22 cellular contexts compared by ENCODE assay signal in the genomic region with DNA sequence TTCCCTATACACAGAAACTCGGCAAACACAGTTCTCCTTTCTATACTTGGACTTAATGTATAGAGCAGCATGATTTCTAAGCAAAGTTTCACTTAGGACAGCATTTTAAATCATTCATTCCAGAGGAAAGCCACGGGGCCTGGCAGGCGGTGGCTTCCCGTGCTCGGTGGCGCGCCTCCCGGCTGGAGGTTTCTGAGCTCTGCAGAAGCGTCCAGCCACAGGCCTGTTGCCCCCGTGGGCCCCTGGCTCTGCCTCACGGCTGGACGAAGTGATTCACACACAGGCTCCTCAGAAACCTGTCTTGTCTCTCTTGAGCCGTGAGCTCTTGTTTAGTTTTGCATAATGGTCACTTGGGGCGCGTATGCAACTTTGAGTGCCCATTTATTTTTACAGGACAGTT. TPM values are rescaled to one million over a fixed set of nuclear protein-coding genes. Genes with fewer than 3 reads are reported as not detected.
DNase-seq lines count a peak whose midpoint lies in the region; ATAC-seq and TF ChIP-seq lines count a peak whose summit lies in the region.
"Had no signal": no experiment of that assay in that cellular context is flagged by ENCODE, and none has a peak within 500 bp of the region (broad histone marks: within the 10 kb centered on the region; RNA-seq: fewer than 3 reads in every experiment).

No MANE protein-coding gene starts in this region.

- H3K27ac ChIP-seq in left ventricle myocardium inferior (replicated peaks) (no peak overlapping the region), lower lobe of right lung (no peak overlapping the region)
- H3K27ac ChIP-seq: A549, BLaER1, GM23248, Peyer's patch had no signal

- H3K36me3 ChIP-seq in left ventricle myocardium inferior (peaks cover 98% of the 10 kb centered on the region), lower lobe of right lung (peaks cover 88% of the 10 kb centered on the region)

- no peak overlapping the region for H3K4me3 Mint-ChIP-seq in activated naive CD8-positive, alpha-beta T cell treated with anti-CD3 and anti-CD28 coated beads, Interleukin-2, amount 10 ng/mL, durations not matched to agents 7 days and 5 days
- H3K4me3 Mint-ChIP-seq in activated naive CD4-positive, alpha-beta T cell treated with anti-CD3 and anti-CD28 coated beads for 36 hours = no peak overlapping the region
- no peak overlapping the region for H3K4me3 Mint-ChIP-seq in activated CD4-positive, alpha-beta memory T cell treated with anti-CD3 and anti-CD28 coated beads for 36 hours
- H3K4me3 Mint-ChIP-seq: CD4-positive, alpha-beta memory T cell had no signal

- peaks cover 13% of the 10 kb centered on the region for H3K4me1 Mint-ChIP-seq in activated naive CD8-positive, alpha-beta T cell treated with anti-CD3 and anti-CD28 coated beads, Interleukin-2, amount 10 ng/mL, durations not matched to agents 7 days and 5 days
- H3K4me1 Mint-ChIP-seq in activated naive CD4-positive, alpha-beta T cell treated with anti-CD3 and anti-CD28 coated beads for 36 hours (ENCODE audit: low read depth) = no peaks in the 10 kb centered on the region
- H3K4me1 Mint-ChIP-seq in activated CD4-positive, alpha-beta memory T cell treated with anti-CD3 and anti-CD28 coated beads for 36 hours (ENCODE audit: low read depth) = no peaks in the 10 kb centered on the region
- H3K4me1 Mint-ChIP-seq: CD4-positive, alpha-beta memory T cell had no signal

- H3K27me3 ChIP-seq in left ventricle myocardium inferior (ENCODE audit: low read depth) = no peaks in the 10 kb centered on the region
- no peaks in the 10 kb centered on the region for H3K27me3 ChIP-seq in lower lobe of right lung (ENCODE audit: low read depth)
- H3K27me3 ChIP-seq: BLaER1, Peyer's patch had no signal

- no peak for TF ChIP-seq CTCF in left ventricle myocardium inferior (IDR thresholded peaks at IDR 0.05; ENCODE audit: borderline replicate concordance)
- TF ChIP-seq CTCF in lower lobe of right lung (IDR thresholded peaks at IDR 0.05) = no peak

- H3K4me3 ChIP-seq in left ventricle myocardium inferior (no peak overlapping the region), lower lobe of right lung (no peak overlapping the region)
- H3K4me3 ChIP-seq: A549, BLaER1, GM12878, GM23248, Peyer's patch had no signal

- peak overlapping the region; percentile 83 for H3K27ac Mint-ChIP-seq in activated naive CD8-positive, alpha-beta T cell treated with anti-CD3 and anti-CD28 coated beads, Interleukin-2, amount 10 ng/mL, durations not matched to agents 7 days and 5 days
- no peak overlapping the region for H3K27ac Mint-ChIP-seq in activated naive CD4-positive, alpha-beta T cell treated with anti-CD3 and anti-CD28 coated beads for 36 hours
- no peak overlapping the region for H3K27ac Mint-ChIP-seq in activated CD4-positive, alpha-beta memory T cell treated with anti-CD3 and anti-CD28 coated beads for 36 hours

- DNase-seq in left ventricle myocardium superior (peak; percentile 15), left ventricle myocardium inferior (no peak), lower lobe of right lung (peak; percentile 32), NCI-H146 treated with DMSO at 0.1 percent for 48 hours (lab: John Stamatoyannopoulos, UW; ENCODE audit: unreplicated experiment) (no peak), HEK293T (ENCODE audit: extremely low spot score) (no peak)
- no peak for DNase-seq in activated naive CD8-positive, alpha-beta T cell treated with anti-CD3 and anti-CD28 coated beads, Interleukin-2, amount 10 ng/mL, durations not matched to agents 7 days and 5 days
- DNase-seq in activated naive CD4-positive, alpha-beta T cell treated with anti-CD3 and anti-CD28 coated beads for 36 hours = no peak
- DNase-seq in activated CD4-positive, alpha-beta memory T cell treated with anti-CD3 and anti-CD28 coated beads for 36 hours = no peak
- DNase-seq: CD4-positive, alpha-beta memory T cell; DMS53; EL; GM23248; NCI-H1417; NCI-H187 treated with DMSO at 0.1 percent for 48 hours; NCI-H2227 treated with DMSO at 0.1 percent for 48 hours; NCI-H524; NCI-H82; Peyer's patch had no signal

- H3K36me3 Mint-ChIP-seq in activated naive CD8-positive, alpha-beta T cell treated with anti-CD3 and anti-CD28 coated beads, Interleukin-2, amount 10 ng/mL, durations not matched to agents 7 days and 5 days = peaks cover 41% of the 10 kb centered on the region
- peaks cover 34% of the 10 kb centered on the region for H3K36me3 Mint-ChIP-seq in activated naive CD4-positive, alpha-beta T cell treated with anti-CD3 and anti-CD28 coated beads for 36 hours (ENCODE audit: low read depth)
- H3K36me3 Mint-ChIP-seq in activated CD4-positive, alpha-beta memory T cell treated with anti-CD3 and anti-CD28 coated beads for 36 hours = peaks cover 45% of the 10 kb centered on the region

- no peaks in the 10 kb centered on the region for H3K27me3 Mint-ChIP-seq in activated naive CD8-positive, alpha-beta T cell treated with anti-CD3 and anti-CD28 coated beads, Interleukin-2, amount 10 ng/mL, durations not matched to agents 7 days and 5 days
- no peaks in the 10 kb centered on the region for H3K27me3 Mint-ChIP-seq in activated naive CD4-positive, alpha-beta T cell treated with anti-CD3 and anti-CD28 coated beads for 36 hours (ENCODE audit: low read depth)
- H3K27me3 Mint-ChIP-seq in activated CD4-positive, alpha-beta memory T cell treated with anti-CD3 and anti-CD28 coated beads for 36 hours = no peaks in the 10 kb centered on the region
- H3K27me3 Mint-ChIP-seq: CD4-positive, alpha-beta memory T cell had no signal

- POLR2A ChIA-PET in activated naive CD8-positive, alpha-beta T cell treated with anti-CD3 and anti-CD28 coated beads, Interleukin-2, amount 10 ng/mL, durations not matched to agents 7 days and 5 days (lab: Charles Lee) = interaction anchor here (0.6 kb wide), 1 partner anchor 11 kb away, joined by 5 read pairs; no protein-coding TSS in a partner anchor
- POLR2A ChIA-PET in HEK293T (lab: Yijun Ruan, JAX) = no interaction called here
- POLR2A ChIA-PET in activated CD4-positive, alpha-beta memory T cell treated with anti-CD3 and anti-CD28 coated beads for 36 hours (lab: Charles Lee) = no interaction called here

- H3K9me3 Mint-ChIP-seq in activated naive CD8-positive, alpha-beta T cell treated with anti-CD3 and anti-CD28 coated beads, Interleukin-2, amount 10 ng/mL, durations not matched to agents 7 days and 5 days = no peaks in the 10 kb centered on the region
- H3K9me3 Mint-ChIP-seq in activated naive CD4-positive, alpha-beta T cell treated with anti-CD3 and anti-CD28 coated beads for 36 hours = no peaks in the 10 kb centered on the region
- H3K9me3 Mint-ChIP-seq in activated CD4-positive, alpha-beta memory T cell treated with anti-CD3 and anti-CD28 coated beads for 36 hours = no peaks in the 10 kb centered on the region
- H3K9me3 Mint-ChIP-seq: CD4-positive, alpha-beta memory T cell had no signal

- intact Hi-C loops in left ventricle myocardium superior (cut with micrococcal nuclease) (no loop called here), left ventricle myocardium inferior (cut with micrococcal nuclease) (no loop called here), lower lobe of right lung (cut with DNase I) (no loop called here)
- intact Hi-C loops in activated naive CD4-positive, alpha-beta T cell treated with anti-CD3 and anti-CD28 coated beads for 36 hours (cut with micrococcal nuclease) = no loop called here
- intact Hi-C loops in activated CD4-positive, alpha-beta memory T cell treated with anti-CD3 and anti-CD28 coated beads for 36 hours (cut with micrococcal nuclease) = no loop called here

- ATAC-seq in left ventricle myocardium superior = no peak
- no peak for ATAC-seq in activated naive CD8-positive, alpha-beta T cell treated with anti-CD3 and anti-CD28 coated beads, Interleukin-2, amount 10 ng/mL, durations not matched to agents 7 days and 5 days (ENCODE audit: low read depth)
- no peak for ATAC-seq in lower lobe of right lung
- ATAC-seq: A549, GM12878, HCT116 had no signal

- H3K4me1 ChIP-seq in left ventricle myocardium inferior (no peaks in the 10 kb centered on the region), lower lobe of right lung (no peaks in the 10 kb centered on the region)
- H3K4me1 ChIP-seq: A549, BLaER1, Peyer's patch had no signal

- no peaks in the 10 kb centered on the region for H3K9me3 ChIP-seq in left ventricle myocardium inferior (replicated peaks)
- no peaks in the 10 kb centered on the region for H3K9me3 ChIP-seq in lower lobe of right lung
- H3K9me3 ChIP-seq: A549, BLaER1, Peyer's patch had no signal

- CTCF ChIA-PET in HEK293T (lab: Yijun Ruan, JAX) = no interaction called here
- CTCF ChIA-PET in activated naive CD4-positive, alpha-beta T cell treated with anti-CD3 and anti-CD28 coated beads for 36 hours (lab: Charles Lee) = no interaction called here
- CTCF ChIA-PET in activated CD4-positive, alpha-beta memory T cell treated with anti-CD3 and anti-CD28 coated beads for 36 hours (lab: Charles Lee) = no interaction called here

TF ChIP-seq in HEK293T, 16 proteins besides CTCF, POLR2A, EP300 and RAD21:
- no peak for TF ChIP-seq CTBP1 (IDR thresholded peaks at IDR 0.05; ENCODE audit: borderline replicate concordance)
- no peak for TF ChIP-seq FOXA1 (IDR thresholded peaks at IDR 0.05)
- TF ChIP-seq SUZ12 (IDR thresholded peaks at IDR 0.05) = no peak
- TF ChIP-seq BHLHE40 (IDR thresholded peaks at IDR 0.05; ENCODE audit: borderline replicate concordance) = no peak
- no peak for TF ChIP-seq TARDBP (IDR thresholded peaks at IDR 0.05)
- TF ChIP-seq NFRKB (IDR thresholded peaks at IDR 0.05) = no peak

RNA-seq across cellular contexts. Expression of a gene that starts 22.1 kb away (rescaled TPM):
- total RNA-seq in left ventricle myocardium superior (28.5 TPM), left ventricle myocardium inferior (25.9 TPM), lower lobe of right lung (41.0 TPM)
- 10 to 100 TPM; 78.7 to 78.8 TPM for total RNA-seq in activated naive CD8-positive, alpha-beta T cell treated with anti-CD3 and anti-CD28 coated beads, Interleukin-2, amount 10 ng/mL, durations not matched to agents 7 days and 5 days
- total RNA-seq in activated naive CD4-positive, alpha-beta T cell treated with anti-CD3 and anti-CD28 coated beads for 36 hours = 10 to 100 TPM; 31.4 to 32.7 TPM
- 10 to 100 TPM; 32.0 to 35.3 TPM for total RNA-seq in activated CD4-positive, alpha-beta memory T cell treated with anti-CD3 and anti-CD28 coated beads for 36 hours

Comparison
In these comparisons a context has a peak if more than half of its experiments do, and no peak if none do; other contexts are left out.
1. DNase-seq: peak in left ventricle myocardium superior (single experiment) and lower lobe of right lung (single experiment); none in left ventricle myocardium inferior (single experiment), activated naive CD8-positive, alpha-beta T cell treated with anti-CD3 and anti-CD28 coated beads, Interleukin-2, amount 10 ng/mL, durations not matched to agents 7 days and 5 days (single experiment), NCI-H146 treated with DMSO at 0.1 percent for 48 hours (single experiment), HEK293T (single experiment), activated naive CD4-positive, alpha-beta T cell treated with anti-CD3 and anti-CD28 coated beads for 36 hours (single experiment) and activated CD4-positive, alpha-beta memory T cell treated with anti-CD3 and anti-CD28 coated beads for 36 hours (single experiment).